ENCODE assay signal across 1 cellular context in the genomic region with DNA sequence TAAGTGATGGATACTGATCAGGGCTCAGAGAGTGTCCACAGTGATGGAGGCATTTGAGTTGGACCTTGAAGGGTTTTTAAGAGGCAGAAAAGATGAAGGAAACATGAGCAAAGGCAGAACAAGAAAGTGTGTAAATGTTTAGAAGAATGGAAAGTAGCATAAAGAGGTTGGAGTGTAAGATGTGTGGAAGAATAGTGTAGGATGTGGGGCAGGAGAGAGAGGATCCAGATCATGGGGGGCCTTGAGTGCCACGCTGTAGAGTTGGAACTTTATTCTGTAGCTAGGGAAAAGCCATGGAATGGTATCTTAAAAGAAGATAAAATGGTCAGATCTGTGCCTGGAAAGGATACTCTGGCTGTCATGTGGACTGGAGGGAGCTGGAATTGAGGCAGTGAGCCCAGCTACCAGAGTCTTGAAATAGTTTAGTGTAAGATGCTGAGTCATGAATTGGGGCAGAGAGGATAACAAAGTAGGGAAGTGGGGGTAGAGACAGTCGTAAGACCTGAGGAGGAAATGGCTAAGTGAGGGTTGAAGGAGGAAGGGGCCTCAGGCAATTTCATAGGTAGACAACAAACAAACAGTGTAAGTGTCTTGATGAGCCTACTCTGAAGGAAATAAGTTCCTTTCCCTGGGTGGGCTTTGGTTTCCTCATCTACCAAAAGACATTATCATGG.
TF ChIP-seq lines count a peak whose summit lies in the region.

No MANE protein-coding gene starts in this region.

TF ChIP-seq in K562, 482 proteins besides CTCF, POLR2A, EP300 and RAD21 (continued from another document and continues in another):
- TF ChIP-seq, protein P1, sequence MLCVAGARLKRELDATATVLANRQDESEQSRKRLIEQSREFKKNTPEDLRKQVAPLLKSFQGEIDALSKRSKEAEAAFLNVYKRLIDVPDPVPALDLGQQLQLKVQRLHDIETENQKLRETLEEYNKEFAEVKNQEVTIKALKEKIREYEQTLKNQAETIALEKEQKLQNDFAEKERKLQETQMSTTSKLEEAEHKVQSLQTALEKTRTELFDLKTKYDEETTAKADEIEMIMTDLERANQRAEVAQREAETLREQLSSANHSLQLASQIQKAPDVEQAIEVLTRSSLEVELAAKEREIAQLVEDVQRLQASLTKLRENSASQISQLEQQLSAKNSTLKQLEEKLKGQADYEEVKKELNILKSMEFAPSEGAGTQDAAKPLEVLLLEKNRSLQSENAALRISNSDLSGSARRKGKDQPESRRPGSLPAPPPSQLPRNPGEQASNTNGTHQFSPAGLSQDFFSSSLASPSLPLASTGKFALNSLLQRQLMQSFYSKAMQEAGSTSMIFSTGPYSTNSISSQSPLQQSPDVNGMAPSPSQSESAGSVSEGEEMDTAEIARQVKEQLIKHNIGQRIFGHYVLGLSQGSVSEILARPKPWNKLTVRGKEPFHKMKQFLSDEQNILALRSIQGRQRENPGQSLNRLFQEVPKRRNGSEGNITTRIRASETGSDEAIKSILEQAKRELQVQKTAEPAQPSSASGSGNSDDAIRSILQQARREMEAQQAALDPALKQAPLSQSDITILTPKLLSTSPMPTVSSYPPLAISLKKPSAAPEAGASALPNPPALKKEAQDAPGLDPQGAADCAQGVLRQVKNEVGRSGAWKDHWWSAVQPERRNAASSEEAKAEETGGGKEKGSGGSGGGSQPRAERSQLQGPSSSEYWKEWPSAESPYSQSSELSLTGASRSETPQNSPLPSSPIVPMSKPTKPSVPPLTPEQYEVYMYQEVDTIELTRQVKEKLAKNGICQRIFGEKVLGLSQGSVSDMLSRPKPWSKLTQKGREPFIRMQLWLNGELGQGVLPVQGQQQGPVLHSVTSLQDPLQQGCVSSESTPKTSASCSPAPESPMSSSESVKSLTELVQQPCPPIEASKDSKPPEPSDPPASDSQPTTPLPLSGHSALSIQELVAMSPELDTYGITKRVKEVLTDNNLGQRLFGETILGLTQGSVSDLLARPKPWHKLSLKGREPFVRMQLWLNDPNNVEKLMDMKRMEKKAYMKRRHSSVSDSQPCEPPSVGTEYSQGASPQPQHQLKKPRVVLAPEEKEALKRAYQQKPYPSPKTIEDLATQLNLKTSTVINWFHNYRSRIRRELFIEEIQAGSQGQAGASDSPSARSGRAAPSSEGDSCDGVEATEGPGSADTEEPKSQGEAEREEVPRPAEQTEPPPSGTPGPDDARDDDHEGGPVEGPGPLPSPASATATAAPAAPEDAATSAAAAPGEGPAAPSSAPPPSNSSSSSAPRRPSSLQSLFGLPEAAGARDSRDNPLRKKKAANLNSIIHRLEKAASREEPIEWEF (CRISPR knock-in tag; IDR thresholded peaks at IDR 0.05) = no peak
- no peak for TF ChIP-seq THRAP3 (IDR thresholded peaks at IDR 0.05; ENCODE audit: borderline replicate concordance)
- TF ChIP-seq, protein P2, sequence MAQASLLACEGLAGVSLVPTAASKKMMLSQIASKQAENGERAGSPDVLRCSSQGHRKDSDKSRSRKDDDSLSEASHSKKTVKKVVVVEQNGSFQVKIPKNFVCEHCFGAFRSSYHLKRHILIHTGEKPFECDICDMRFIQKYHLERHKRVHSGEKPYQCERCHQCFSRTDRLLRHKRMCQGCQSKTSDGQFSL (CRISPR knock-in tag; IDR thresholded peaks at IDR 0.05) = no peak
- TF ChIP-seq, protein P2 (tag; IDR thresholded peaks at IDR 0.05) = no peak
- peak; percentile 99 for TF ChIP-seq ZNF316 (IDR thresholded peaks at IDR 0.05)
- no peak for TF ChIP-seq ETS2 (tag; IDR thresholded peaks at IDR 0.05; ENCODE audit: borderline replicate concordance, poor library complexity, severe bottlenecking)
- TF ChIP-seq RAD51 (IDR thresholded peaks at IDR 0.05; ENCODE audit: borderline replicate concordance, low read depth) = no peak
- no peak for TF ChIP-seq KHSRP (IDR thresholded peaks at IDR 0.05)
- TF ChIP-seq CAMTA2 (CRISPR knock-in tag; conservative IDR thresholded peaks at IDR 0.05) = no peak
- TF ChIP-seq, protein P3, sequence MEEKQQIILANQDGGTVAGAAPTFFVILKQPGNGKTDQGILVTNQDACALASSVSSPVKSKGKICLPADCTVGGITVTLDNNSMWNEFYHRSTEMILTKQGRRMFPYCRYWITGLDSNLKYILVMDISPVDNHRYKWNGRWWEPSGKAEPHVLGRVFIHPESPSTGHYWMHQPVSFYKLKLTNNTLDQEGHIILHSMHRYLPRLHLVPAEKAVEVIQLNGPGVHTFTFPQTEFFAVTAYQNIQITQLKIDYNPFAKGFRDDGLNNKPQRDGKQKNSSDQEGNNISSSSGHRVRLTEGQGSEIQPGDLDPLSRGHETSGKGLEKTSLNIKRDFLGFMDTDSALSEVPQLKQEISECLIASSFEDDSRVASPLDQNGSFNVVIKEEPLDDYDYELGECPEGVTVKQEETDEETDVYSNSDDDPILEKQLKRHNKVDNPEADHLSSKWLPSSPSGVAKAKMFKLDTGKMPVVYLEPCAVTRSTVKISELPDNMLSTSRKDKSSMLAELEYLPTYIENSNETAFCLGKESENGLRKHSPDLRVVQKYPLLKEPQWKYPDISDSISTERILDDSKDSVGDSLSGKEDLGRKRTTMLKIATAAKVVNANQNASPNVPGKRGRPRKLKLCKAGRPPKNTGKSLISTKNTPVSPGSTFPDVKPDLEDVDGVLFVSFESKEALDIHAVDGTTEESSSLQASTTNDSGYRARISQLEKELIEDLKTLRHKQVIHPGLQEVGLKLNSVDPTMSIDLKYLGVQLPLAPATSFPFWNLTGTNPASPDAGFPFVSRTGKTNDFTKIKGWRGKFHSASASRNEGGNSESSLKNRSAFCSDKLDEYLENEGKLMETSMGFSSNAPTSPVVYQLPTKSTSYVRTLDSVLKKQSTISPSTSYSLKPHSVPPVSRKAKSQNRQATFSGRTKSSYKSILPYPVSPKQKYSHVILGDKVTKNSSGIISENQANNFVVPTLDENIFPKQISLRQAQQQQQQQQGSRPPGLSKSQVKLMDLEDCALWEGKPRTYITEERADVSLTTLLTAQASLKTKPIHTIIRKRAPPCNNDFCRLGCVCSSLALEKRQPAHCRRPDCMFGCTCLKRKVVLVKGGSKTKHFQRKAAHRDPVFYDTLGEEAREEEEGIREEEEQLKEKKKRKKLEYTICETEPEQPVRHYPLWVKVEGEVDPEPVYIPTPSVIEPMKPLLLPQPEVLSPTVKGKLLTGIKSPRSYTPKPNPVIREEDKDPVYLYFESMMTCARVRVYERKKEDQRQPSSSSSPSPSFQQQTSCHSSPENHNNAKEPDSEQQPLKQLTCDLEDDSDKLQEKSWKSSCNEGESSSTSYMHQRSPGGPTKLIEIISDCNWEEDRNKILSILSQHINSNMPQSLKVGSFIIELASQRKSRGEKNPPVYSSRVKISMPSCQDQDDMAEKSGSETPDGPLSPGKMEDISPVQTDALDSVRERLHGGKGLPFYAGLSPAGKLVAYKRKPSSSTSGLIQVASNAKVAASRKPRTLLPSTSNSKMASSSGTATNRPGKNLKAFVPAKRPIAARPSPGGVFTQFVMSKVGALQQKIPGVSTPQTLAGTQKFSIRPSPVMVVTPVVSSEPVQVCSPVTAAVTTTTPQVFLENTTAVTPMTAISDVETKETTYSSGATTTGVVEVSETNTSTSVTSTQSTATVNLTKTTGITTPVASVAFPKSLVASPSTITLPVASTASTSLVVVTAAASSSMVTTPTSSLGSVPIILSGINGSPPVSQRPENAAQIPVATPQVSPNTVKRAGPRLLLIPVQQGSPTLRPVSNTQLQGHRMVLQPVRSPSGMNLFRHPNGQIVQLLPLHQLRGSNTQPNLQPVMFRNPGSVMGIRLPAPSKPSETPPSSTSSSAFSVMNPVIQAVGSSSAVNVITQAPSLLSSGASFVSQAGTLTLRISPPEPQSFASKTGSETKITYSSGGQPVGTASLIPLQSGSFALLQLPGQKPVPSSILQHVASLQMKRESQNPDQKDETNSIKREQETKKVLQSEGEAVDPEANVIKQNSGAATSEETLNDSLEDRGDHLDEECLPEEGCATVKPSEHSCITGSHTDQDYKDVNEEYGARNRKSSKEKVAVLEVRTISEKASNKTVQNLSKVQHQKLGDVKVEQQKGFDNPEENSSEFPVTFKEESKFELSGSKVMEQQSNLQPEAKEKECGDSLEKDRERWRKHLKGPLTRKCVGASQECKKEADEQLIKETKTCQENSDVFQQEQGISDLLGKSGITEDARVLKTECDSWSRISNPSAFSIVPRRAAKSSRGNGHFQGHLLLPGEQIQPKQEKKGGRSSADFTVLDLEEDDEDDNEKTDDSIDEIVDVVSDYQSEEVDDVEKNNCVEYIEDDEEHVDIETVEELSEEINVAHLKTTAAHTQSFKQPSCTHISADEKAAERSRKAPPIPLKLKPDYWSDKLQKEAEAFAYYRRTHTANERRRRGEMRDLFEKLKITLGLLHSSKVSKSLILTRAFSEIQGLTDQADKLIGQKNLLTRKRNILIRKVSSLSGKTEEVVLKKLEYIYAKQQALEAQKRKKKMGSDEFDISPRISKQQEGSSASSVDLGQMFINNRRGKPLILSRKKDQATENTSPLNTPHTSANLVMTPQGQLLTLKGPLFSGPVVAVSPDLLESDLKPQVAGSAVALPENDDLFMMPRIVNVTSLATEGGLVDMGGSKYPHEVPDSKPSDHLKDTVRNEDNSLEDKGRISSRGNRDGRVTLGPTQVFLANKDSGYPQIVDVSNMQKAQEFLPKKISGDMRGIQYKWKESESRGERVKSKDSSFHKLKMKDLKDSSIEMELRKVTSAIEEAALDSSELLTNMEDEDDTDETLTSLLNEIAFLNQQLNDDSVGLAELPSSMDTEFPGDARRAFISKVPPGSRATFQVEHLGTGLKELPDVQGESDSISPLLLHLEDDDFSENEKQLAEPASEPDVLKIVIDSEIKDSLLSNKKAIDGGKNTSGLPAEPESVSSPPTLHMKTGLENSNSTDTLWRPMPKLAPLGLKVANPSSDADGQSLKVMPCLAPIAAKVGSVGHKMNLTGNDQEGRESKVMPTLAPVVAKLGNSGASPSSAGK (IDR thresholded peaks at IDR 0.05) = no peak
- TF ChIP-seq, protein P4, sequence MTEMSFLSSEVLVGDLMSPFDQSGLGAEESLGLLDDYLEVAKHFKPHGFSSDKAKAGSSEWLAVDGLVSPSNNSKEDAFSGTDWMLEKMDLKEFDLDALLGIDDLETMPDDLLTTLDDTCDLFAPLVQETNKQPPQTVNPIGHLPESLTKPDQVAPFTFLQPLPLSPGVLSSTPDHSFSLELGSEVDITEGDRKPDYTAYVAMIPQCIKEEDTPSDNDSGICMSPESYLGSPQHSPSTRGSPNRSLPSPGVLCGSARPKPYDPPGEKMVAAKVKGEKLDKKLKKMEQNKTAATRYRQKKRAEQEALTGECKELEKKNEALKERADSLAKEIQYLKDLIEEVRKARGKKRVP (CRISPR knock-in tag; IDR thresholded peaks at IDR 0.05) = no peak
- no peak for TF ChIP-seq BCL6 (CRISPR knock-in tag; IDR thresholded peaks at IDR 0.05)
- TF ChIP-seq RB1 (IDR thresholded peaks at IDR 0.05; ENCODE audit: low read depth) = no peak
- 0 out of 2 replicates have a peak, but pooled peaks have one; percentile 40 for TF ChIP-seq SMAD3 (CRISPR knock-in tag; conservative IDR thresholded peaks at IDR 0.05)
- TF ChIP-seq NFRKB (IDR thresholded peaks at IDR 0.05; ENCODE audit: low read depth) = peak; percentile 84
- TF ChIP-seq, protein P5, sequence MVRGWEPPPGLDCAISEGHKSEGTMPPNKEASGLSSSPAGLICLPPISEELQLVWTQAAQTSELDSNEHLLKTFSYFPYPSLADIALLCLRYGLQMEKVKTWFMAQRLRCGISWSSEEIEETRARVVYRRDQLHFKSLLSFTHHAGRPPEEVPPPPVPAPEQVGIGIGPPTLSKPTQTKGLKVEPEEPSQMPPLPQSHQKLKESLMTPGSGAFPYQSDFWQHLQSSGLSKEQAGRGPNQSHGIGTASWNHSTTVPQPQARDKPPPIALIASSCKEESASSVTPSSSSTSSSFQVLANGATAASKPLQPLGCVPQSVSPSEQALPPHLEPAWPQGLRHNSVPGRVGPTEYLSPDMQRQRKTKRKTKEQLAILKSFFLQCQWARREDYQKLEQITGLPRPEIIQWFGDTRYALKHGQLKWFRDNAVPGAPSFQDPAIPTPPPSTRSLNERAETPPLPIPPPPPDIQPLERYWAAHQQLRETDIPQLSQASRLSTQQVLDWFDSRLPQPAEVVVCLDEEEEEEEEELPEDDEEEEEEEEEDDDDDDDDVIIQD (CRISPR knock-in tag; IDR thresholded peaks at IDR 0.05) = no peak
- TF ChIP-seq EWSR1 (IDR thresholded peaks at IDR 0.05; ENCODE audit: borderline replicate concordance, low read depth, partially characterized antibody) = no peak
- TF ChIP-seq ZNF75A (CRISPR knock-in tag; IDR thresholded peaks at IDR 0.05) = no peak
- no peak for TF ChIP-seq FIP1L1 (IDR thresholded peaks at IDR 0.05; ENCODE audit: low read depth, low read length, poor library complexity, severe bottlenecking)
- TF ChIP-seq SAP30 (IDR thresholded peaks at IDR 0.05; ENCODE audit: borderline replicate concordance, insufficient read depth, low read depth, low read length, poor library complexity, severe bottlenecking) = no peak
- TF ChIP-seq ZC3H4 (CRISPR knock-in tag; IDR thresholded peaks at IDR 0.05; ENCODE audit: borderline replicate concordance) = no peak
- TF ChIP-seq, protein P6, sequence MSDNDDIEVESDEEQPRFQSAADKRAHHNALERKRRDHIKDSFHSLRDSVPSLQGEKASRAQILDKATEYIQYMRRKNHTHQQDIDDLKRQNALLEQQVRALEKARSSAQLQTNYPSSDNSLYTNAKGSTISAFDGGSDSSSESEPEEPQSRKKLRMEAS (CRISPR knock-in tag; IDR thresholded peaks at IDR 0.05) = no peak
- no peak for TF ChIP-seq BRCA1 (IDR thresholded peaks at IDR 0.05)
- TF ChIP-seq BRCA1 (CRISPR knock-in tag; IDR thresholded peaks at IDR 0.05) = no peak
- TF ChIP-seq MCM5 (IDR thresholded peaks at IDR 0.05; ENCODE audit: low read depth) = no peak
- no peak for TF ChIP-seq SRSF3 (IDR thresholded peaks at IDR 0.05; ENCODE audit: insufficient read depth, low read length)
- TF ChIP-seq DMBX1 (CRISPR knock-in tag; IDR thresholded peaks at IDR 0.05; ENCODE audit: borderline replicate concordance) = peak; percentile 67
- TF ChIP-seq ESRRB (CRISPR knock-in tag; IDR thresholded peaks at IDR 0.05; ENCODE audit: borderline replicate concordance) = no peak
- TF ChIP-seq TAF7 (tag; IDR thresholded peaks at IDR 0.05) = no peak
- TF ChIP-seq PCBP1 (IDR thresholded peaks at IDR 0.05; ENCODE audit: low read depth, low read length, poor library complexity, severe bottlenecking) = no peak
- 0 out of 2 replicates have a peak, but pooled peaks have one; percentile 29 for TF ChIP-seq ZNF766 (CRISPR knock-in tag; conservative IDR thresholded peaks at IDR 0.05)
- no peak for TF ChIP-seq RBM34 (IDR thresholded peaks at IDR 0.05; ENCODE audit: borderline replicate concordance, insufficient read depth, low read length)
- TF ChIP-seq POU5F1 (IDR thresholded peaks at IDR 0.05; ENCODE audit: borderline replicate concordance, low read depth, low read length, partially characterized antibody) = no peak
- no peak for TF ChIP-seq ZNF586 (CRISPR knock-in tag; conservative IDR thresholded peaks at IDR 0.05)
- no peak for TF ChIP-seq MTA3 (IDR thresholded peaks at IDR 0.05; ENCODE audit: borderline replicate concordance)
- TF ChIP-seq, protein P7, sequence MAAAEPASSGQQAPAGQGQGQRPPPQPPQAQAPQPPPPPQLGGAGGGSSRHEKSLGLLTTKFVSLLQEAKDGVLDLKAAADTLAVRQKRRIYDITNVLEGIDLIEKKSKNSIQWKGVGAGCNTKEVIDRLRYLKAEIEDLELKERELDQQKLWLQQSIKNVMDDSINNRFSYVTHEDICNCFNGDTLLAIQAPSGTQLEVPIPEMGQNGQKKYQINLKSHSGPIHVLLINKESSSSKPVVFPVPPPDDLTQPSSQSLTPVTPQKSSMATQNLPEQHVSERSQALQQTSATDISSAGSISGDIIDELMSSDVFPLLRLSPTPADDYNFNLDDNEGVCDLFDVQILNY (CRISPR knock-in tag; IDR thresholded peaks at IDR 0.05) = no peak
- TF ChIP-seq ETV6 (IDR thresholded peaks at IDR 0.05; ENCODE audit: borderline replicate concordance in 1 of 2, low read depth in 2 of 2, low read length in 1 of 2) = no peak
- no peak for TF ChIP-seq ETV6 (CRISPR knock-in tag; IDR thresholded peaks at IDR 0.05; ENCODE audit: borderline replicate concordance)
- no peak for TF ChIP-seq ZKSCAN3 (CRISPR knock-in tag; IDR thresholded peaks at IDR 0.05)
